Comparison of ENCODE assay signal across 9 cellular contexts in the genomic region with DNA sequence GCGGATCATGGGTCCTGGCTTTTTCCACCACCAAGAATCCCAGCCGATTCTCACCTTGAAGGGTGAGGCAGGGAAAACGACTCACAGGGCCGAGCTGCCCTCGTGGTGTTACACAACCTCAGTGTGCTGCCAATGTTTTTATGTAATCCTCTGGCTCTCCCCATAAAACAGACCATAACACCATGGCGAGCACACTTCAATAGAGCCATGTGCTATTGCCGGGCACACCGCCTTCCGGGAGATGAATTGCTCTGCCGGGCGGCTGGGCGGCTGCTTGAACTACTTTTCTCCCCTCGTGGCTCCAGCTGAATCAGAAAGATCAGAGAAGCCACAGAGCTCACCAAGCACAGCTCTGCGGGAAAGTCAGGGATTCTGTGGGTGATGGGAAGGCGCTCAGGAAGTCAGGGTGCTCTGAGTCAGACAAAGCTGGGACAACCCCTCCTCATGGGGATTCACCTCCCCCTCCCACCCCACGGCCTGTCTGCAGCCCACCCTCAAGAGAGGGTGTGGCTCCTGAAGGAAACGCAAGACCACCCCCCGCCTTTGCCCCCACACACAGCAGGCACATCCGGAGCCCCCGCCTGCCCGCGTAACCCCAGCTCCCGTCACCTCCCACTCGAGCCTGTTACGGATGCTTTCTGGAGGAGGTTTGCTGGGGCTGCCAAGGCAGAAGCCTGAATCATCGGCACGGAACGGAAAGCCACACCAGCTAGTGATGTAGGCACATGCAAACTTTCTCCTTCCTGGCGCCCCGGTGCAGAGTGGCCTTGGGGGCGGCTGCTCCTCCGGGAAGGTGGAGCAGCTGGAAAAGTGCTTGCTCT. TPM values are rescaled to one million over a fixed set of nuclear protein-coding genes. Genes with fewer than 3 reads are reported as not detected.
A peak's percentile ranks its signal among the peaks of the same experiment; 100 is the strongest.
DNase-seq lines count a peak whose midpoint lies in the region; ATAC-seq lines count a peak whose summit lies in the region.
"Had no signal": no experiment of that assay in that cellular context is flagged by ENCODE, and none has a peak within 500 bp of the region (broad histone marks: within the 10 kb centered on the region; RNA-seq: fewer than 3 reads in every experiment).

No MANE protein-coding gene starts in this region.

- H3K4me3 Mint-ChIP-seq in activated T-cell treated with anti-CD3 and anti-CD28 coated beads, Interleukin-2, amount 50 U/mL, for 4 hours = no peak overlapping the region
- H3K4me3 Mint-ChIP-seq: activated B cell treated with CpG ODN at 0.5 μM for 24 hours had no signal

- peak; percentile 77 for DNase-seq in activated effector memory CD4-positive, alpha-beta T cell treated with anti-CD3 and anti-CD28 coated beads, Interleukin-2, amount 50 U/mL, for 16 hours
- DNase-seq in activated effector memory CD4-positive, alpha-beta T cell treated with Interleukin-2 at 50 U/mL for 16 hours = no peak
- DNase-seq in activated T-cell treated with anti-CD3 and anti-CD28 coated beads, Interleukin-2, amount 50 U/mL, for 4 hours = peak; percentile 47
- DNase-seq in glomerular endothelial cell (ENCODE audit: extremely low read depth, low read depth, low spot score) (peak; percentile 18), D341Med (ENCODE audit: low spot score) (no peak), NCI-H748 treated with DMSO at 0.1 percent for 48 hours (lab: John Stamatoyannopoulos, UW) (no peak), GM19240 (ENCODE audit: insufficient read length, low spot score) (no peak)
- peak; percentile 44 to 74 for DNase-seq in stimulated activated CD4-positive, alpha-beta T cell treated with anti-CD3 and anti-CD28 coated beads, Interleukin-12 subunit alpha, Interleukin-12 subunit beta, amount 100 ng/mL, for 24 hours (ENCODE audit: low read depth in 2 of 2)
- DNase-seq: activated B cell treated with CpG ODN at 0.5 μM for 24 hours had no signal

- H3K4me1 Mint-ChIP-seq in activated T-cell treated with anti-CD3 and anti-CD28 coated beads, Interleukin-2, amount 50 U/mL, for 4 hours (ENCODE audit: low read depth) = peaks cover 15% of the 10 kb centered on the region
- H3K4me1 Mint-ChIP-seq: activated B cell treated with CpG ODN at 0.5 μM for 24 hours had no signal

- peaks cover 57% of the 10 kb centered on the region for H3K27me3 Mint-ChIP-seq in activated T-cell treated with anti-CD3 and anti-CD28 coated beads, Interleukin-2, amount 50 U/mL, for 4 hours (ENCODE audit: low read depth)

- peak; percentile 81 to 83 for ATAC-seq in activated T-cell treated with anti-CD3 and anti-CD28 coated beads, Interleukin-2, amount 50 U/mL, for 4 hours

- no peaks in the 10 kb centered on the region for H3K36me3 Mint-ChIP-seq in activated T-cell treated with anti-CD3 and anti-CD28 coated beads, Interleukin-2, amount 50 U/mL, for 4 hours (ENCODE audit: insufficient read depth)

- no peaks in the 10 kb centered on the region for H3K9me3 Mint-ChIP-seq in activated T-cell treated with anti-CD3 and anti-CD28 coated beads, Interleukin-2, amount 50 U/mL, for 4 hours
- H3K9me3 Mint-ChIP-seq: activated B cell treated with CpG ODN at 0.5 μM for 24 hours had no signal

RNA-seq across cellular contexts. Expression of a gene that starts 1.8 kb away (rescaled TPM):
- under 1 TPM; 0.30 to 0.71 (median 0.34) TPM for total RNA-seq in activated T-cell treated with anti-CD3 and anti-CD28 coated beads, Interleukin-2, amount 50 U/mL, for 4 hours
- 0.35 TPM in 1 of 2 replicates, not detected in the other for total RNA-seq in glomerular endothelial cell
- total RNA-seq: activated B cell treated with CpG ODN at 0.5 μM for 24 hours had no signal

Comparison
In these comparisons a context has a peak if more than half of its experiments do, and no peak if none do; other contexts are left out.
1. DNase-seq: peak in activated effector memory CD4-positive, alpha-beta T cell treated with anti-CD3 and anti-CD28 coated beads, Interleukin-2, amount 50 U/mL, for 16 hours (single experiment), activated T-cell treated with anti-CD3 and anti-CD28 coated beads, Interleukin-2, amount 50 U/mL, for 4 hours (single experiment), glomerular endothelial cell (single experiment) and stimulated activated CD4-positive, alpha-beta T cell treated with anti-CD3 and anti-CD28 coated beads, Interleukin-12 subunit alpha, Interleukin-12 subunit beta, amount 100 ng/mL, for 24 hours (2 of 2); none in activated effector memory CD4-positive, alpha-beta T cell treated with Interleukin-2 at 50 U/mL for 16 hours (single experiment), D341Med (single experiment), NCI-H748 treated with DMSO at 0.1 percent for 48 hours (single experiment) and GM19240 (single experiment).